18 cellular contexts compared by ENCODE assay signal in the genomic region with DNA sequence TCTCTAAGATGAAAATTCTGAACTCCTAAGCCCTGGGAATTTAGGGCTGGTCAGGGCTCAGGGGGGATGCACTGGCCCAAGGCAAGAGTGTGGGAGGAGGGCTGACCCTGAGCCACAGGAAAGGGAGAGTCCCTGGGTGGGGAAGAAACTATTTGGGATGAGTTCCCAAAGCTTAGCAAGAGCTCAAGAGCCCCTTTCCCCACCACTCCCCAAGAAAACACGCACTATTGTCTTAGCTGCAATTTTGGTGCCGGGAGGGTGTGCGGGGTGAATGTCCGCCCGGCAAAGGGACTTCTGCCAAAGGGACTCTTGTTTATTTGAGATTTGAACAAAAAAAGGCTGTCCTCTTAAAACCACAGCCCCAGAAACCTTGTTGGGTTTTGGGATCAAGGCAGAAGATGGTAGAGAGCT. TPM values are rescaled to one million over a fixed set of nuclear protein-coding genes. Genes with fewer than 3 reads are reported as not detected.
DNase-seq lines count a peak whose midpoint lies in the region; ATAC-seq, FAIRE-seq and TF ChIP-seq lines count a peak whose summit lies in the region.
"Had no signal": no experiment of that assay in that cellular context is flagged by ENCODE, and none has a peak within 500 bp of the region (broad histone marks: within the 10 kb centered on the region; RNA-seq: fewer than 3 reads in every experiment).

No MANE protein-coding gene starts in this region.

- H3K9ac ChIP-seq in liver (ENCODE audit: low read depth in 1 of 2, low read length in 2 of 2) (no peak overlapping the region), HepG2 (ENCODE audit: insufficient read depth, low read depth, low read length) (no peak overlapping the region)

- TF ChIP-seq CTCF in liver (IDR thresholded peaks at IDR 0.05; ENCODE audit: low read depth, low read length, missing input control) (no peak), HepG2 (CRISPR knock-in tag; IDR thresholded peaks at IDR 0.05) (no peak), heart right ventricle (IDR thresholded peaks at IDR 0.05) (no peak), osteoblast (IDR thresholded peaks at IDR 0.05; ENCODE audit: extremely low read depth, low read depth, low read length) (no peak), vagina (IDR thresholded peaks at IDR 0.05) (no peak)

- POLR2A ChIA-PET in HepG2 (lab: Yijun Ruan, JAX) = no interaction called here

- in situ Hi-C loops in HepG2 (cut with HindIII; ENCODE audit: extremely low pct_ligation_motif_present, low pct_unique_long_range_greater_than_20kb) = no loop called here

- intact Hi-C loops in HepG2 (cut with micrococcal nuclease; ENCODE audit: unreplicated experiment) = no loop called here
- intact Hi-C loops in heart right ventricle (cut with DNase I) = loop anchor here in 2 of 10 donors (5.0 kb wide), 1 partner anchor 37 kb away; a partner anchor contains a TSS
- intact Hi-C loops in vagina (cut with DNase I) = no loop called here

- H3K36me3 ChIP-seq in liver (ENCODE audit: control insufficient read depth in 4 of 4, insufficient read depth in 3 of 4, low read depth in 1 of 4, low read length in 3 of 4) (no peaks in the 10 kb centered on the region), HepG2 (replicated peaks in 1 of 2; ENCODE audit: control insufficient read depth in 1 of 2, insufficient read depth in 2 of 2, low read length in 2 of 2) (no peaks in the 10 kb centered on the region), heart right ventricle (no peaks in the 10 kb centered on the region), osteoblast (ENCODE audit: insufficient read depth, low read length) (no peaks in the 10 kb centered on the region), vagina (no peaks in the 10 kb centered on the region)

- BruUV-seq in HepG2 (replicated peaks; lab: Mats Ljungman, UMichigan) = no TSS peak

- H3K9me3 ChIP-seq in liver (ENCODE audit: control insufficient read depth in 4 of 4, low read length in 3 of 4) (no peaks in the 10 kb centered on the region), HepG2 (ENCODE audit: low read length) (no peaks in the 10 kb centered on the region), heart right ventricle (no peaks in the 10 kb centered on the region), osteoblast (ENCODE audit: low read depth, low read length) (no peaks in the 10 kb centered on the region), vagina (no peaks in the 10 kb centered on the region)

- H3K4me1 ChIP-seq in liver (ENCODE audit: control insufficient read depth in 4 of 4, insufficient read depth in 4 of 4, low read length in 3 of 4) (peaks cover 10 to 22% (median 18%) of the 10 kb centered on the region in 4 donors), HepG2 (ENCODE audit: insufficient read depth, low read length) (no peaks in the 10 kb centered on the region), heart right ventricle (peaks cover 6 to 93% (median 58%) of the 10 kb centered on the region in 9 donors), osteoblast (ENCODE audit: insufficient read depth, low read length) (peaks cover 46% of the 10 kb centered on the region), vagina (peaks cover 64% of the 10 kb centered on the region)

- DNase-seq in HepG2 (ENCODE audit: low spot score) (no peak), heart right ventricle (no peak), osteoblast (ENCODE audit: insufficient read length, low spot score, missing footprints) (peak; percentile 67), vagina (ENCODE audit: extremely low spot score in 2 of 2) (no peak), NCI-H2171 (lab: John Stamatoyannopoulos, UW) (no peak), DMS153 (lab: John Stamatoyannopoulos, UW) (no peak)
- DNase-seq: activated CD4-positive, alpha-beta T cell treated with anti-CD3 and anti-CD28 coated beads, Interleukin-2, amount 50 U/mL, for 4 hours; activated T-cell treated with anti-CD3 and anti-CD28 coated beads, Interleukin-2, amount 50 U/mL, for 72 hours; CD8-positive, alpha-beta memory T cell; naive thymus-derived CD8-positive, alpha-beta T cell; NCI-H1105 treated with DMSO at 0.1 percent for 48 hours; NCI-H446 treated with DMSO at 0.1 percent for 48 hours; stimulated activated naive CD8-positive, alpha-beta T cell treated with anti-CD3 and anti-CD28 coated beads, Interleukin-15, Interleukin-2, amounts not matched to agents 100 U/mL and 50 U/mL, for 24 hours had no signal

- H4K20me1 ChIP-seq in HepG2 (ENCODE audit: insufficient read depth, low read length) (no peaks in the 10 kb centered on the region), osteoblast (ENCODE audit: insufficient read depth, low read length) (no peaks in the 10 kb centered on the region)

- TF ChIP-seq EP300 in HepG2 (IDR thresholded peaks at IDR 0.05; ENCODE audit: low read depth in 2 of 2, low read length in 2 of 2) = no peak
- TF ChIP-seq EP300 in HepG2 (CRISPR knock-in tag; IDR thresholded peaks at IDR 0.05; ENCODE audit: borderline replicate concordance) = no peak

- CTCF ChIA-PET in HepG2 (lab: Yijun Ruan, JAX; ENCODE audit: low intra/inter-chr PET ratio, low total read pairs) = no interaction called here

- no peaks in the 10 kb centered on the region for H3K27me3 ChIP-seq in liver (ENCODE audit: control insufficient read depth in 4 of 4, insufficient read depth in 4 of 4, low read length in 3 of 4)
- no peaks in the 10 kb centered on the region for H3K27me3 ChIP-seq in HepG2 (ENCODE audit: control insufficient read depth in 1 of 2, insufficient read depth in 2 of 2, low read length in 2 of 2)
- no peaks in the 10 kb centered on the region for H3K27me3 ChIP-seq in heart right ventricle
- no peaks in the 10 kb centered on the region for H3K27me3 ChIP-seq in osteoblast (ENCODE audit: insufficient read depth, low read length)
- no peaks in the 10 kb centered on the region for H3K27me3 ChIP-seq in vagina

- FAIRE-seq in HepG2 (lab: Jason Lieb, UNC) = no peak
- FAIRE-seq: RCC 7860 had no signal

- 26% methylated on average over 5 of the region's 5 CpGs for WGBS in liver
- WGBS in HepG2 (ENCODE audit: low lambda C conversion rate) = 94% methylated on average over 5 of the region's 5 CpGs
- 35 to 65% methylated on average over 5 of the region's 5 CpGs for WGBS in heart right ventricle, 2 donors

- ATAC-seq in HepG2 = no peak
- ATAC-seq in heart right ventricle = peak; percentile 17 to 59 (median 38)
- ATAC-seq in GM21423 (IDR thresholded peaks at IDR 0.05; ENCODE audit: unreplicated experiment) = no peak
- ATAC-seq: activated T-cell treated with anti-CD3 and anti-CD28 coated beads, Interleukin-2, amount 50 U/mL, for 72 hours; naive thymus-derived CD8-positive, alpha-beta T cell; stimulated activated naive CD8-positive, alpha-beta T cell treated with anti-CD3 and anti-CD28 coated beads, Interleukin-15, Interleukin-2, amounts not matched to agents 100 U/mL and 50 U/mL, for 24 hours had no signal

- TF ChIP-seq POLR2A in HepG2 (IDR thresholded peaks at IDR 0.05; ENCODE audit: insufficient read depth in 1 of 2, low read depth in 2 of 2, low read length in 2 of 2) (no peak), vagina (IDR thresholded peaks at IDR 0.05) (no peak)

- H3K27ac ChIP-seq in liver (ENCODE audit: low read depth in 1 of 2, low read length in 2 of 2) (peak overlapping the region; percentile 38 to 48), HepG2 (ENCODE audit: extremely low read length, insufficient read depth, low read length) (no peak overlapping the region), heart right ventricle (peak overlapping the region; percentile 36 to 84 (median 55)), osteoblast (ENCODE audit: low read depth, low read length) (peak overlapping the region; percentile 15), vagina (peak overlapping the region; percentile 83)

- no peak overlapping the region for H3K4me2 ChIP-seq in HepG2 (ENCODE audit: low read depth, low read length)
- H3K4me2 ChIP-seq in osteoblast (ENCODE audit: insufficient read depth, low read length) = peak overlapping the region; percentile 43

- TF ChIP-seq RAD21 in liver (IDR thresholded peaks at IDR 0.05) (peak; percentile 16 to 31), HepG2 (CRISPR knock-in tag; IDR thresholded peaks at IDR 0.05) (no peak)

- H2AFZ ChIP-seq in HepG2 (ENCODE audit: low read length) (no peak overlapping the region), osteoblast (ENCODE audit: low read length) (peak overlapping the region; percentile 3)

- H3K79me2 ChIP-seq in HepG2 (ENCODE audit: insufficient read depth, low read length) (no peaks in the 10 kb centered on the region), osteoblast (ENCODE audit: insufficient read depth, low read length) (peaks cover 18% of the 10 kb centered on the region)

- H3K4me3 ChIP-seq in liver (ENCODE audit: low read depth in 1 of 3, low read length in 3 of 3) = no peak overlapping the region
- no peak overlapping the region for H3K4me3 ChIP-seq in HepG2 (replicated peaks in 1 of 3; ENCODE audit: insufficient read depth in 1 of 3, low read depth in 2 of 3, low read length in 3 of 3)
- no peak overlapping the region for H3K4me3 ChIP-seq in heart right ventricle
- no peak overlapping the region for H3K4me3 ChIP-seq in osteoblast (ENCODE audit: insufficient read depth, low read length)
- H3K4me3 ChIP-seq in vagina = no peak overlapping the region

RNA-seq across cellular contexts. Expression of a gene that starts 37.0 kb away (rescaled TPM):
- 10 to 100 TPM; 10.7 to 35.9 TPM for total RNA-seq in liver
- polyA plus RNA-seq in liver = 10 to 100 TPM in 1 of 2 donors, 1 to 10 TPM in 1; 8.7 to 27.5 TPM
- 12.0 and 13.5 TPM in 2 replicates for total RNA-seq in HepG2 (2016; rRNA removed; fragmentation: Illumina TruSeq; extraction: Trizol)
- 1.2 and 1.5 TPM in 2 replicates for total RNA-seq in HepG2 (2016; cell fraction: cytosol; rRNA removed; fragmentation: Illumina TruSeq; extraction: Trizol; ENCODE audit: low read depth)
- total RNA-seq in HepG2 (2016; cell fraction: insoluble cytoplasmic fraction; rRNA removed; fragmentation: Illumina TruSeq; extraction: Trizol) = 10.6 and 12.4 TPM in 2 replicates
- total RNA-seq in HepG2 (2016; cell fraction: membrane; rRNA removed; fragmentation: Illumina TruSeq; extraction: Trizol) = 5.9 TPM in 2 replicates
- total RNA-seq in HepG2 (2016; cell fraction: nucleus; rRNA removed; fragmentation: Illumina TruSeq; extraction: Trizol) = 18.9 and 21.9 TPM in 2 replicates
- 13.6 and 13.7 TPM in 2 replicates for polyA plus RNA-seq in HepG2 (2011; rRNA removed)
- 6.1 and 8.9 TPM in 2 replicates for polyA plus RNA-seq in HepG2 (2011; cell fraction: cytosol; rRNA removed)
- 14.1 and 14.4 TPM in 2 replicates for polyA plus RNA-seq in HepG2 (2011; cell fraction: nucleus; rRNA removed)
- 8.2 and 9.7 TPM in 2 replicates for polyA plus RNA-seq in HepG2 (2012)
- 0.76 and 0.78 TPM in 2 replicates for polyA plus RNA-seq in HepG2 (2016; cell fraction: cytosol; fragmentation: Illumina TruSeq; extraction: Trizol; ENCODE audit: low read depth)
- polyA plus RNA-seq in HepG2 (2016; cell fraction: insoluble cytoplasmic fraction; fragmentation: Illumina TruSeq; extraction: Trizol; ENCODE audit: low read depth) = 10.8 and 14.0 TPM in 2 replicates
- 2.0 and 2.7 TPM in 2 replicates for polyA plus RNA-seq in HepG2 (2016; cell fraction: membrane; fragmentation: Illumina TruSeq; extraction: Trizol; ENCODE audit: low read depth)
- polyA plus RNA-seq in HepG2 (2016; cell fraction: nucleus; fragmentation: Illumina TruSeq; extraction: Trizol; ENCODE audit: insufficient read depth, low read depth) = 16.4 and 16.6 TPM in 2 replicates
- 20.3 and 22.7 TPM in 2 replicates for polyA minus RNA-seq in HepG2 (2011; rRNA and poly(A)+ RNA removed; ENCODE audit: low replicate concordance)
- 12.7 and 14.7 TPM in 2 replicates for polyA minus RNA-seq in HepG2 (2011; cell fraction: cytosol; rRNA and poly(A)+ RNA removed)
- polyA minus RNA-seq in HepG2 (2011; cell fraction: nucleus; rRNA and poly(A)+ RNA removed) = 27.4 and 35.6 TPM in 2 replicates
- total RNA-seq in heart right ventricle = 10 to 100 TPM in 9 of 10 donors, 1 to 10 TPM in 1; 8.9 to 26.2 (median 14.0) TPM
- polyA plus RNA-seq in heart right ventricle = 1 to 10 TPM; 2.9 to 5.7 TPM
- total RNA-seq in osteoblast = 16.6 and 18.3 TPM in 2 replicates
- 54.0 TPM for total RNA-seq in vagina

RNA-seq across cellular contexts. Expression of a gene that starts 43.1 kb away (rescaled TPM):
- not detected for total RNA-seq in liver
- not detected for polyA plus RNA-seq in liver
- not detected in 2 replicates for total RNA-seq in HepG2 (2016; rRNA removed; fragmentation: Illumina TruSeq; extraction: Trizol)
- not detected in 2 replicates for total RNA-seq in HepG2 (2016; cell fraction: cytosol; rRNA removed; fragmentation: Illumina TruSeq; extraction: Trizol; ENCODE audit: low read depth)
- not detected in 2 replicates for total RNA-seq in HepG2 (2016; cell fraction: insoluble cytoplasmic fraction; rRNA removed; fragmentation: Illumina TruSeq; extraction: Trizol)
- not detected in 2 replicates for total RNA-seq in HepG2 (2016; cell fraction: membrane; rRNA removed; fragmentation: Illumina TruSeq; extraction: Trizol)
- total RNA-seq in HepG2 (2016; cell fraction: nucleus; rRNA removed; fragmentation: Illumina TruSeq; extraction: Trizol) = not detected in 2 replicates
- not detected in 2 replicates for polyA plus RNA-seq in HepG2 (2011; rRNA removed)
- polyA plus RNA-seq in HepG2 (2011; cell fraction: cytosol; rRNA removed) = not detected in 2 replicates
- not detected in 2 replicates for polyA plus RNA-seq in HepG2 (2011; cell fraction: nucleus; rRNA removed)
- not detected in 2 replicates for polyA plus RNA-seq in HepG2 (2012)
- not detected in 2 replicates for polyA plus RNA-seq in HepG2 (2016; cell fraction: cytosol; fragmentation: Illumina TruSeq; extraction: Trizol; ENCODE audit: low read depth)
- not detected in 2 replicates for polyA plus RNA-seq in HepG2 (2016; cell fraction: insoluble cytoplasmic fraction; fragmentation: Illumina TruSeq; extraction: Trizol; ENCODE audit: low read depth)
- polyA plus RNA-seq in HepG2 (2016; cell fraction: membrane; fragmentation: Illumina TruSeq; extraction: Trizol; ENCODE audit: low read depth) = not detected in 2 replicates
- not detected in 2 replicates for polyA plus RNA-seq in HepG2 (2016; cell fraction: nucleus; fragmentation: Illumina TruSeq; extraction: Trizol; ENCODE audit: insufficient read depth, low read depth)
- not detected in 2 replicates for polyA minus RNA-seq in HepG2 (2011; rRNA and poly(A)+ RNA removed; ENCODE audit: low replicate concordance)
- polyA minus RNA-seq in HepG2 (2011; cell fraction: cytosol; rRNA and poly(A)+ RNA removed) = not detected in 2 replicates
- polyA minus RNA-seq in HepG2 (2011; cell fraction: nucleus; rRNA and poly(A)+ RNA removed) = not detected in 2 replicates
- total RNA-seq in heart right ventricle = not detected
- not detected for polyA plus RNA-seq in heart right ventricle
- not detected in 2 replicates for total RNA-seq in osteoblast
- total RNA-seq in vagina = not detected
- total RNA-seq: A673; activated T-cell treated with anti-CD3 and anti-CD28 coated beads, Interleukin-2, amount 50 U/mL, for 72 hours; CD8-positive, alpha-beta memory T cell; naive thymus-derived CD8-positive, alpha-beta T cell had no signal
- polyA plus RNA-seq: adipose tissue; CD8-positive, alpha-beta memory T cell; naive thymus-derived CD8-positive, alpha-beta T cell had no signal

Comparison
In these comparisons a context has a peak if more than half of its experiments do, and no peak if none do; other contexts are left out.
1. ATAC-seq: peak in heart right ventricle (8 of 8); none in HepG2 (single experiment) and GM21423 (single experiment).